Comparison of ENCODE assay signal across 28 cellular contexts in genomic region chr16:88865742-88866141, GRCh38. TPM values are rescaled to one million over a fixed set of nuclear protein-coding genes. Genes with fewer than 3 reads are reported as not detected.
"Had no signal": no experiment of that assay in that cellular context is flagged by ENCODE, and none has a peak within 500 bp of the region (broad histone marks: within the 10 kb centered on the region; RNA-seq: fewer than 3 reads in every experiment).

No MANE protein-coding gene starts in this region.

- H3K4me3 Mint-ChIP-seq: IgD-negative memory B cell had no signal

- H3K4me3 ChIP-seq: PC-9, SJSA1, SK-N-MC had no signal

- H3K9me3 Mint-ChIP-seq: IgD-negative memory B cell had no signal

- H3K4me1 ChIP-seq: SJSA1 had no signal

- H2AFZ ChIP-seq: PC-9 had no signal

- DNase-seq: KBM-7; MV-4-11; NCI-H1048; NCI-H1105; NCI-H1417 treated with DMSO at 0.1 percent for 48 hours; NCI-H146; NCI-H1694 treated with DMSO at 0.1 percent for 48 hours; NCI-H1930; NCI-H2081; NCI-H2107; NCI-H2227 treated with DMSO at 0.1 percent for 48 hours; NCI-H526 treated with DMSO at 0.1 percent for 48 hours; NCI-H748 treated with DMSO at 0.1 percent for 48 hours; NK-92 treated with Interleukin-12 subunit alpha and Interleukin-12 subunit beta, amount 100 ng/mL, for 24 hours; OCI-M1; PC-9; Right ventricle myocardium superior; SIG-M5; T-helper 2 cell had no signal

- H3K9me3 ChIP-seq: SJSA1 had no signal

- H3K4me2 ChIP-seq: PC-9 had no signal

- H3K27ac ChIP-seq: PC-9, SJSA1, SK-N-MC had no signal

- FAIRE-seq: RCC 7860 had no signal

- H3K36me3 Mint-ChIP-seq: IgD-negative memory B cell had no signal

RNA-seq across cellular contexts. Expression of gene PABPN1L, which starts 0.7 kb away (rescaled TPM):
- total RNA-seq: HT-29; LHCN-M2; MCF 10A; NCI-H460; PC-9; Right ventricle myocardium superior; SJSA1; T-helper 1 cell treated with Interleukin-12 subunit alpha and Interleukin-12 subunit beta and Interleukin-4 antibody, amounts not matched to agents 30 ng/mL and 1 ng/mL, for 36 hours had no signal
- polyA plus RNA-seq: IgD-negative memory B cell had no signal
